ENCODE assay signal across 10 cellular contexts in the genomic region with DNA sequence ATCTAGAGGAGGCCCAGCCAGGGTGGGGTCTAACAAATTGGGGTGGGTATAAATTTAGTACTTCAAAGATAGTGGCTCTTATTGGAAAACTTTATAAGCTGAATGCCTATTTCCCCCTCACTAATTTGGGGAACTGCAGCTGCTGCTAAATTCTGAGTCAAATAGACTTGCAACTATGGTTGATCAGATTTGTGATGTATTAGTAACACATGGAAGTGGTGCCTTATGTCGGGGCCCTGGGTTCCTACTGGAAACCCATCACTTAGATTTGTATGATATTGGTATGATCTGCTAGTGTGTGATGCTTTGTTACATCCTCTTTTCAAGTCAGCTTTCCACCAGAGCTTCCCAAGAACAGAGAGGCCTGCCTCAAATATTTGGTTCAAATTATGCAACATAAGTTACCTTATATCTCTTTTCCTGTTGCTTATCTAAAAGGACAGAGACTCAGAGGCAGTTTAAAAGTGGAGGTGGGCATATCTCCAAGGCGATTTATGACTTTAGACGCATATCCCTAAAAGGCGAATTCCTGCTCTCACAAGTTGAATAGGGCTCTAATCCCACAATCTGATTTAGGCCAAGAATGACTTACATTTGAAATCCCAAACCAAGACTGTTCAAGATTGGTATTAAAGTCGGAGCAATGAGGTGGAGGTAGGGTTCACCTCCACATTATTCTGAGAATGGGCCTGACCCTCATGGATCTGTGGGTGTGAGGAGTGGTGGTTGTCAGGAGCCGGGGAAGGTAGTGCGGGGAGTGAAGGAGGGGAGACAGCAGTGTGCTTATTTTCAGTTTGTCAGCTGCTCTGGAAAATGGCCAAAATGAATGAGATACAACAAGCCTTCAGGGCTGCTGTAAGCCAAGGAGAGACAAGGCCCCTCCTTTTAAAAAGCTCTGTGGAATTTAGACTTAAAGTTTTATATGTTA.
DNase-seq lines count a peak whose midpoint lies in the region; ATAC-seq lines count a peak whose summit lies in the region.
"Had no signal": no experiment of that assay in that cellular context is flagged by ENCODE, and none has a peak within 500 bp of the region (broad histone marks: within the 10 kb centered on the region; RNA-seq: fewer than 3 reads in every experiment).

No MANE protein-coding gene starts in this region.

- no peak overlapping the region for H3K9ac ChIP-seq in duodenal mucosa (ENCODE audit: low read depth in 1 of 2, low read length in 2 of 2)

- H3K4me1 ChIP-seq in duodenal mucosa (ENCODE audit: control insufficient read depth in 1 of 2, insufficient read depth in 2 of 2, low read length in 2 of 2): peaks cover 71 to 93% of the 10 kb centered on the region in 2 donors
- peaks cover 37 to 79% of the 10 kb centered on the region in 2 donors for H3K4me1 ChIP-seq in muscle layer of duodenum (ENCODE audit: control insufficient read depth in 1 of 2, insufficient read depth in 2 of 2, low read length in 2 of 2)

- H3K4me3 ChIP-seq in duodenal mucosa (ENCODE audit: low read depth in 1 of 2, low read length in 2 of 2): no peak overlapping the region
- H3K4me3 ChIP-seq in muscle layer of duodenum (ENCODE audit: low read depth in 1 of 2, low read length in 2 of 2): no peak overlapping the region

- POLR2A ChIA-PET in activated CD8-positive, alpha-beta T cell treated with anti-CD3 and anti-CD28 coated beads, Interleukin-2, amount 10 ng/mL, durations not matched to agents 7 days and 5 days (lab: Charles Lee): interaction anchor here (0.5 to 0.6 kb wide), 2 partner anchors 10 to 188 kb away, joined by 3 read pairs; no protein-coding TSS in a partner anchor

- no peak for ATAC-seq in HG02759 (IDR thresholded peaks at IDR 0.05; ENCODE audit: unreplicated experiment)
- ATAC-seq in activated CD8-positive, alpha-beta T cell treated with anti-CD3 and anti-CD28 coated beads, Interleukin-2, amount 10 ng/mL, durations not matched to agents 7 days and 5 days: no peak

- CTCF ChIA-PET in activated CD8-positive, alpha-beta T cell treated with anti-CD3 and anti-CD28 coated beads, Interleukin-2, amount 10 ng/mL, durations not matched to agents 7 days and 5 days (lab: Charles Lee): interaction anchor here (0.7 to 8.6 kb wide), 7 partner anchors 9 to 598 kb away, joined by 3 to 146 read pairs (median 7); partner anchors contain the start of gene ZFP36L1

- no peak overlapping the region for H3K4me3 Mint-ChIP-seq in activated CD8-positive, alpha-beta T cell treated with anti-CD3 and anti-CD28 coated beads, Interleukin-2, amount 10 ng/mL, durations not matched to agents 7 days and 5 days

- H3K27ac ChIP-seq in duodenal mucosa (ENCODE audit: low read depth, low read length): peak overlapping the region; percentile 73
- H3K27ac ChIP-seq in muscle layer of duodenum (ENCODE audit: low read length): peak overlapping the region; percentile 90
- H3K27ac ChIP-seq: C4-2B had no signal

- no peaks in the 10 kb centered on the region for H3K9me3 Mint-ChIP-seq in activated CD8-positive, alpha-beta T cell treated with anti-CD3 and anti-CD28 coated beads, Interleukin-2, amount 10 ng/mL, durations not matched to agents 7 days and 5 days (ENCODE audit: insufficient read depth)

- H3K27me3 ChIP-seq in duodenal mucosa (ENCODE audit: control insufficient read depth in 1 of 2, insufficient read depth in 2 of 2, low read length in 2 of 2): no peaks in the 10 kb centered on the region
- no peaks in the 10 kb centered on the region for H3K27me3 ChIP-seq in muscle layer of duodenum (ENCODE audit: low read depth, low read length)

- peaks cover 13% of the 10 kb centered on the region for H3K4me1 Mint-ChIP-seq in activated CD8-positive, alpha-beta T cell treated with anti-CD3 and anti-CD28 coated beads, Interleukin-2, amount 10 ng/mL, durations not matched to agents 7 days and 5 days (ENCODE audit: low read depth)

- H3K27ac Mint-ChIP-seq in activated CD8-positive, alpha-beta T cell treated with anti-CD3 and anti-CD28 coated beads, Interleukin-2, amount 10 ng/mL, durations not matched to agents 7 days and 5 days: no peak overlapping the region

- DNase-seq in A172 (ENCODE audit: low spot score): peak; percentile 60
- peak; percentile 8 for DNase-seq in NCI-H2196 treated with DMSO at 0.1 percent for 48 hours (lab: John Stamatoyannopoulos, UW; ENCODE audit: unreplicated experiment)
- DNase-seq in NCI-H2081 (lab: John Stamatoyannopoulos, UW): no peak
- no peak for DNase-seq in activated CD8-positive, alpha-beta T cell treated with anti-CD3 and anti-CD28 coated beads, Interleukin-2, amount 10 ng/mL, durations not matched to agents 7 days and 5 days
- DNase-seq in mesenteric fat pad (ENCODE audit: low spot score): no peak
- DNase-seq: Kasumi-1 had no signal

- no peaks in the 10 kb centered on the region for H3K36me3 Mint-ChIP-seq in activated CD8-positive, alpha-beta T cell treated with anti-CD3 and anti-CD28 coated beads, Interleukin-2, amount 10 ng/mL, durations not matched to agents 7 days and 5 days (ENCODE audit: low read depth)

- no peaks in the 10 kb centered on the region for H3K27me3 Mint-ChIP-seq in activated CD8-positive, alpha-beta T cell treated with anti-CD3 and anti-CD28 coated beads, Interleukin-2, amount 10 ng/mL, durations not matched to agents 7 days and 5 days (ENCODE audit: low read depth)

- H3K9me3 ChIP-seq in duodenal mucosa (ENCODE audit: control insufficient read depth in 1 of 2, low read length in 2 of 2) (no peaks in the 10 kb centered on the region), muscle layer of duodenum (ENCODE audit: control insufficient read depth in 1 of 2, low read length in 2 of 2) (no peaks in the 10 kb centered on the region)

- H3K36me3 ChIP-seq in duodenal mucosa (ENCODE audit: control insufficient read depth in 1 of 2, insufficient read depth in 2 of 2, low read length in 2 of 2) (no peaks in the 10 kb centered on the region), muscle layer of duodenum (ENCODE audit: control insufficient read depth in 1 of 2, insufficient read depth in 2 of 2, low read length in 2 of 2) (no peaks in the 10 kb centered on the region)

Comparison
In these comparisons a context has a peak if more than half of its experiments do, and no peak if none do; other contexts are left out.
1. DNase-seq: peak in A172 (single experiment) and NCI-H2196 treated with DMSO at 0.1 percent for 48 hours (single experiment); none in NCI-H2081 (0 of 2), activated CD8-positive, alpha-beta T cell treated with anti-CD3 and anti-CD28 coated beads, Interleukin-2, amount 10 ng/mL, durations not matched to agents 7 days and 5 days (single experiment) and mesenteric fat pad (single experiment).